ENCODE assay signal across 27 cellular contexts in the genomic region with DNA sequence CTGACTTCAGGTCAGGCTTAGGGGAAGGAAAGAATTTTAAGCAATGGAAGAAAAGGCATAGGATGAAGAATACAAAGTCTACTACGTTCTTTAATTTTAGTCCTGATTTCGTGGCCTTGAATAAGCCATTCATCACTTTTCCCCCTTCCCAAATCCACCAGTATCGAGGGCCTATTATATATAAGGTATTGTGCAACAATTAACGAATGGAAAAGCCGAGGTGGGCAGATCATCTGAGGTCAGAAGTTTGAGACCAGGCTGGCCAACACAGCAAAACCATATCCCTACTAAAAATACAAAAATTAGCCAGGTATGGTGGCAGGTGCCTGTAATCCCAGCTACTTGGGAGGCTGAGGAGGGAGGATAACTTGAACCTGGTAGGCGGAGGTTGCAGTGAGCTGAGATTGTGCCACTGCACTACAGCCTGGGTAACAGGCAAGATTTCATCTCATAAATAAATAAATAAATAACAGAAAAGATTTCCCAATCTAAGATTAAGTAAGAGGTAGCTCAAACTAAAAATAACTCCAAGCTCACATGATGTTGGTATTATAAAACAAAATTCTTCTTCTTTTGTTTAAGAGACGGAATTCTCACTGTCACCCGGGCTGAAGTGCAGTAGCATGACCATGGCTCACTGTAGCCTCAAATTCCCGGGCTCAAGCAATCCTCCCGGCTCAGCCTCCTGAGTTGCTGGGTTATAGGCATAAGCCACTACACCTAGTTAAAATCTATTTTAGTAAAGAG. TPM values are rescaled to one million over a fixed set of nuclear protein-coding genes. Genes with fewer than 3 reads are reported as not detected.
DNase-seq lines count a peak whose midpoint lies in the region; ATAC-seq and TF ChIP-seq lines count a peak whose summit lies in the region.
"Had no signal": no experiment of that assay in that cellular context is flagged by ENCODE, and none has a peak within 500 bp of the region (broad histone marks: within the 10 kb centered on the region; RNA-seq: fewer than 3 reads in every experiment).

No MANE protein-coding gene starts in this region.

- H3K27ac ChIP-seq in RWPE1, result 0 out of 2 replicates have a peak overlapping the region, but pooled peaks have one; percentile 16
- no peak overlapping the region for H3K27ac ChIP-seq in psoas muscle
- no peak overlapping the region for H3K27ac ChIP-seq in CD8-positive, alpha-beta T cell (ENCODE audit: low read depth, low read length)
- H3K27ac ChIP-seq: ascending aorta, esophagus squamous epithelium, PC-9, testis had no signal

- CTCF ChIA-PET in RWPE1 (lab: Yijun Ruan, JAX), result no interaction called here
- CTCF ChIA-PET in CD8-positive, alpha-beta T cell (lab: Charles Lee), result interaction anchor here (0.7 kb wide), 1 partner anchor 20 kb away, joined by 3 read pairs; no protein-coding TSS in a partner anchor

- ATAC-seq in psoas muscle, result peak; percentile 35 to 74 (median 48)
- ATAC-seq in CD8-positive, alpha-beta T cell, result no peak
- ATAC-seq: activated T-helper 17 cell treated with anti-CD3 and anti-CD28 coated beads, Interleukin-2, amount 50 U/mL, for 72 hours; heart left ventricle; natural killer cell treated with Interleukin-12 subunit alpha and Interleukin-12 subunit beta and Interleukin-15 and Interleukin-18, amount 100 ng/mL, for 72 hours had no signal

- peaks cover 0 to 10% of the 10 kb centered on the region in 2 donors for H3K36me3 ChIP-seq in psoas muscle (ENCODE audit: insufficient read depth in 1 of 2, low read depth in 1 of 2)
- no peaks in the 10 kb centered on the region for H3K36me3 ChIP-seq in CD8-positive, alpha-beta T cell (ENCODE audit: insufficient read depth, low read length)

- no peaks in the 10 kb centered on the region for H3K27me3 Mint-ChIP-seq in CD8-positive, alpha-beta T cell (ENCODE audit: low read depth)
- H3K27me3 Mint-ChIP-seq: activated naive CD4-positive, alpha-beta T cell treated with anti-CD3 and anti-CD28 coated beads, Interleukin-2, amount 50 U/mL, for 24 hours; activated T-helper 17 cell treated with anti-CD3 and anti-CD28 coated beads, Interleukin-2, amount 50 U/mL, for 72 hours; dendritic cell treated with granulocyte-macrophage colony-stimulating factor and Interleukin-4, amounts not matched to agents 40 ng/mL and 50 ng/mL, for 4 days; natural killer cell treated with Interleukin-12 subunit alpha and Interleukin-12 subunit beta and Interleukin-15 and Interleukin-18, amount 100 ng/mL, for 72 hours had no signal

- no peaks in the 10 kb centered on the region for H3K9me3 Mint-ChIP-seq in CD8-positive, alpha-beta T cell
- H3K9me3 Mint-ChIP-seq: activated naive CD4-positive, alpha-beta T cell treated with anti-CD3 and anti-CD28 coated beads, Interleukin-2, amount 50 U/mL, for 24 hours; activated T-helper 17 cell treated with anti-CD3 and anti-CD28 coated beads, Interleukin-2, amount 50 U/mL, for 72 hours; dendritic cell treated with granulocyte-macrophage colony-stimulating factor and Interleukin-4, amounts not matched to agents 40 ng/mL and 50 ng/mL, for 4 days; natural killer cell treated with Interleukin-12 subunit alpha and Interleukin-12 subunit beta and Interleukin-15 and Interleukin-18, amount 100 ng/mL, for 72 hours had no signal

- TF ChIP-seq CTCF in RWPE1 (conservative IDR thresholded peaks at IDR 0.05; ENCODE audit: low read depth) (no peak), fibroblast of pulmonary artery (IDR thresholded peaks at IDR 0.05; ENCODE audit: low read length, missing control alignments) (no peak), psoas muscle (IDR thresholded peaks at IDR 0.05) (no peak)
- TF ChIP-seq CTCF in CD8-positive, alpha-beta T cell (IDR thresholded peaks at IDR 0.05), result no peak

- no peaks in the 10 kb centered on the region for H3K4me1 ChIP-seq in psoas muscle
- H3K4me1 ChIP-seq in CD8-positive, alpha-beta T cell (ENCODE audit: insufficient read depth, low read length), result no peaks in the 10 kb centered on the region
- H3K4me1 ChIP-seq: testis had no signal

- H3K9me3 ChIP-seq in psoas muscle, result no peaks in the 10 kb centered on the region
- no peaks in the 10 kb centered on the region for H3K9me3 ChIP-seq in CD8-positive, alpha-beta T cell (ENCODE audit: low read length)
- H3K9me3 ChIP-seq: ascending aorta, esophagus squamous epithelium, heart left ventricle, testis had no signal

- no peaks in the 10 kb centered on the region for H3K4me1 Mint-ChIP-seq in CD8-positive, alpha-beta T cell (ENCODE audit: low read depth)
- H3K4me1 Mint-ChIP-seq: activated naive CD4-positive, alpha-beta T cell treated with anti-CD3 and anti-CD28 coated beads, Interleukin-2, amount 50 U/mL, for 24 hours; activated T-helper 17 cell treated with anti-CD3 and anti-CD28 coated beads, Interleukin-2, amount 50 U/mL, for 72 hours had no signal

- no peak overlapping the region for H3K27ac Mint-ChIP-seq in CD8-positive, alpha-beta T cell
- H3K27ac Mint-ChIP-seq: activated naive CD4-positive, alpha-beta T cell treated with anti-CD3 and anti-CD28 coated beads, Interleukin-2, amount 50 U/mL, for 24 hours; activated T-helper 17 cell treated with anti-CD3 and anti-CD28 coated beads, Interleukin-2, amount 50 U/mL, for 72 hours; dendritic cell treated with granulocyte-macrophage colony-stimulating factor and Interleukin-4, amounts not matched to agents 40 ng/mL and 50 ng/mL, for 4 days; natural killer cell treated with Interleukin-12 subunit alpha and Interleukin-12 subunit beta and Interleukin-15 and Interleukin-18, amount 100 ng/mL, for 72 hours had no signal

- no peak overlapping the region for H3K4me3 ChIP-seq in fibroblast of pulmonary artery (replicated peaks; ENCODE audit: low read depth, low read length)
- H3K4me3 ChIP-seq in psoas muscle, result no peak overlapping the region
- no peak overlapping the region for H3K4me3 ChIP-seq in CD8-positive, alpha-beta T cell (ENCODE audit: low read depth, low read length)
- H3K4me3 ChIP-seq: ascending aorta, esophagus squamous epithelium, heart left ventricle, PC-9, testis had no signal

- H3K4me3 Mint-ChIP-seq in CD8-positive, alpha-beta T cell, result no peak overlapping the region
- H3K4me3 Mint-ChIP-seq: activated naive CD4-positive, alpha-beta T cell treated with anti-CD3 and anti-CD28 coated beads, Interleukin-2, amount 50 U/mL, for 24 hours; activated T-helper 17 cell treated with anti-CD3 and anti-CD28 coated beads, Interleukin-2, amount 50 U/mL, for 72 hours; dendritic cell treated with granulocyte-macrophage colony-stimulating factor and Interleukin-4, amounts not matched to agents 40 ng/mL and 50 ng/mL, for 4 days; natural killer cell treated with Interleukin-12 subunit alpha and Interleukin-12 subunit beta and Interleukin-15 and Interleukin-18, amount 100 ng/mL, for 72 hours had no signal

- intact Hi-C loops in psoas muscle (cut with DNase I), result no loop called here
- intact Hi-C loops in CD8-positive, alpha-beta T cell (cut with DNase I, micrococcal nuclease), result no loop called here

- H3K36me3 Mint-ChIP-seq in CD8-positive, alpha-beta T cell, result no peaks in the 10 kb centered on the region
- H3K36me3 Mint-ChIP-seq: activated naive CD4-positive, alpha-beta T cell treated with anti-CD3 and anti-CD28 coated beads, Interleukin-2, amount 50 U/mL, for 24 hours; natural killer cell treated with Interleukin-12 subunit alpha and Interleukin-12 subunit beta and Interleukin-15 and Interleukin-18, amount 100 ng/mL, for 72 hours had no signal

- H3K27me3 ChIP-seq in psoas muscle (ENCODE audit: insufficient read depth in 3 of 3, low read length in 2 of 3), result no peaks in the 10 kb centered on the region
- no peaks in the 10 kb centered on the region for H3K27me3 ChIP-seq in CD8-positive, alpha-beta T cell (ENCODE audit: insufficient read depth, low read length)
- H3K27me3 ChIP-seq: ascending aorta, esophagus squamous epithelium, heart left ventricle, testis had no signal

- DNase-seq in CD1c-positive myeloid dendritic cell (ENCODE audit: extremely low spot score) (peak; percentile 67), RWPE1 (ENCODE audit: low spot score) (no peak), fibroblast of pulmonary artery (ENCODE audit: low read depth) (peak; percentile 33), psoas muscle (no peak), OCI-M2 (lab: John Stamatoyannopoulos, UW; ENCODE audit: unreplicated experiment) (no peak), NCI-H187 treated with DMSO at 0.1 percent for 48 hours (lab: John Stamatoyannopoulos, UW) (no peak), medulla oblongata (ENCODE audit: extremely low spot score) (no peak)
- DNase-seq in CD8-positive, alpha-beta T cell, result no peak
- DNase-seq: activated CD4-positive, alpha-beta T cell treated with anti-CD3 and anti-CD28 coated beads, Interleukin-2, amount 50 U/mL, for 48 hours; activated CD8-positive, alpha-beta memory T cell treated with anti-CD3 and anti-CD28 coated beads, Interleukin-2, amount 50 U/mL, for 4 hours; caudate nucleus; DND-41; esophagus squamous epithelium; H7; heart left ventricle; NCI-H1417; NCI-H82; PC-9; SHP77 treated with DMSO at 0.1 percent for 48 hours; stimulated activated naive CD4-positive, alpha-beta T cell treated with Interleukin-2 at 50 U/mL for 16 hours; SW 1271; testis had no signal

- POLR2A ChIA-PET in RWPE1 (lab: Yijun Ruan, JAX; ENCODE audit: low non-redundant PET), result no interaction called here
- POLR2A ChIA-PET in CD8-positive, alpha-beta T cell (lab: Charles Lee), result no interaction called here

- 74 to 83% (median 78%) methylated on average over 10 of the region's 10 CpGs for WGBS in psoas muscle, 3 donors

RNA-seq across cellular contexts. Expression of gene NR2C1, which starts 58.3 kb away (rescaled TPM):
- total RNA-seq in psoas muscle, result 10 to 100 TPM; 19.9 to 32.3 (median 29.3) TPM
- 10 to 100 TPM; 15.0 to 20.5 (median 19.9) TPM for polyA plus RNA-seq in psoas muscle
- total RNA-seq in CD8-positive, alpha-beta T cell, result 10 to 100 TPM; 40.7 to 49.2 TPM

Comparison
In these comparisons a context has a peak if more than half of its experiments do, and no peak if none do; other contexts are left out.
1. DNase-seq: peak in CD1c-positive myeloid dendritic cell (single experiment) and fibroblast of pulmonary artery (single experiment); none in RWPE1 (single experiment), psoas muscle (0 of 2), OCI-M2 (single experiment), NCI-H187 treated with DMSO at 0.1 percent for 48 hours (single experiment), CD8-positive, alpha-beta T cell (0 of 7) and medulla oblongata (single experiment).